1 cellular context compared by ENCODE assay signal in the genomic region with DNA sequence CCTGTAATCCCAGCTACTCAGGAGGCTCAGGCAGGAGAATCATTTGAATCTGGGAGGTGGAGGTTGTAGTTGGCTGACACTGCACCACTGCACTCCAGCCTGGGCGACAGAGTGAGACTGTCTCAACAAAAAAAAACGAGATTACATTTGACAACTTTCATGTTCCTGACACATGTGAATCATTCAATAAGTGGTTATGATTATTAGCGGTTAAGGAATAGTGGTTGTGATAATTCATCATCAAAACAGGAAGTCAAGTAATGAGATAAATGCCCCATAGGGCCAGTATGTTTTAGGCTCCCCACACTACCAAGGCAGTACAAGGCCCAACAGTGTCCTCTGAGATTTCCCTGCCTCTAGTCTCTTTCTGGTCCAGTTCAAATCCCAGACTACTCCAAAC.
TF ChIP-seq lines count a peak whose summit lies in the region.

No MANE protein-coding gene starts in this region.

TF ChIP-seq in K562, 482 proteins besides CTCF, POLR2A, EP300 and RAD21:
- no peak for TF ChIP-seq PHB (CRISPR knock-in tag; IDR thresholded peaks at IDR 0.05)
- TF ChIP-seq SPI1 (IDR thresholded peaks at IDR 0.05; ENCODE audit: borderline replicate concordance, low read depth, low read length): peak; percentile 46; the same call in 1 of the 2 replicates
- TF ChIP-seq ETV1 (tag; conservative IDR thresholded peaks at IDR 0.05; ENCODE audit: low read depth): 0 out of 2 replicates have a peak, but pooled peaks have one; percentile 16
- no peak for TF ChIP-seq PRPF4 (IDR thresholded peaks at IDR 0.05; ENCODE audit: insufficient read depth, low read depth, low read length, poor library complexity, severe bottlenecking)
- TF ChIP-seq JUNB (CRISPR knock-in tag; conservative IDR thresholded peaks at IDR 0.05): no peak
- no peak for TF ChIP-seq NR2C2 (CRISPR knock-in tag; IDR thresholded peaks at IDR 0.05)
- no peak for TF ChIP-seq NR2C2 (tag; IDR thresholded peaks at IDR 0.05)
- no peak for TF ChIP-seq ZNF143 (CRISPR knock-in tag; IDR thresholded peaks at IDR 0.05)
TF ChIP-seq in K562: peak in this region for 2.
